ENCODE assay signal across 12 cellular contexts in the genomic region with DNA sequence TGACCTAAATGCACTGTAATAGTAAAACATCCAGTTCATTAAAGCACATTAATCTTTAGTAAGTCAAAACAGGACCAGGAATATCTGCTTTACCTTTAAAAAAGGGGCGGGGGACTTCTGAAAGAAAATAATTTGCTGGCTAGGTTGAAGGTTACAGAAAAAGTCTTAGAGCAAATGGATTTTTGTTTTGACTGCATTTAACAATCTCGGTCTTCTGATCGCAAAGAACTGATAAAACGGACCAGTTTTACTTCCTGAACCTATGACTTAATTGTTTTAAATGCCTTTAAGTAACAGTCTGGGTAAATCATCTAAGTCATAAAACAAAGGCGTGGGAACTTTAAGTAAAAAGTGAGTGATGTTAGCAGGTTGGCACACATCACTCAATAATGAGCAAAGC. TPM values are rescaled to one million over a fixed set of nuclear protein-coding genes. Genes with fewer than 3 reads are reported as not detected.
DNase-seq lines count a peak whose midpoint lies in the region; ATAC-seq and TF ChIP-seq lines count a peak whose summit lies in the region.
"Had no signal": no experiment of that assay in that cellular context is flagged by ENCODE, and none has a peak within 500 bp of the region (broad histone marks: within the 10 kb centered on the region; RNA-seq: fewer than 3 reads in every experiment).

No MANE protein-coding gene starts in this region.

- H3K4me3 ChIP-seq in SU-DHL-6 (ENCODE audit: insufficient read depth, low read length, poor library complexity, severe bottlenecking), result peak overlapping the region; percentile 93
- peak overlapping the region; percentile 79 for H3K4me3 ChIP-seq in fibroblast of the aortic adventitia (ENCODE audit: low read depth, low read length)
- peak overlapping the region in 3 of 4 donors; percentile 68 to 77 (median 72) for H3K4me3 ChIP-seq in stomach

- no peaks in the 10 kb centered on the region for H3K27me3 ChIP-seq in SU-DHL-6 (ENCODE audit: low read length)
- H3K27me3 ChIP-seq in stomach, result no peaks in the 10 kb centered on the region
- H3K27me3 ChIP-seq: vagina had no signal

- intact Hi-C loops in stomach (cut with DNase I; ENCODE audit: low total_unique reads), result no loop called here
- intact Hi-C loops in left colon (cut with DNase I, micrococcal nuclease), result no loop called here

- no peaks in the 10 kb centered on the region for H3K9me2 ChIP-seq in SU-DHL-6 (replicated peaks; ENCODE audit: insufficient read depth, low read length)

- peaks cover 6 to 45% (median 20%) of the 10 kb centered on the region in 4 donors for H3K4me1 ChIP-seq in stomach
- H3K4me1 ChIP-seq: vagina had no signal

- H3K9me3 ChIP-seq in SU-DHL-6 (ENCODE audit: insufficient read depth, low read length), result no peaks in the 10 kb centered on the region
- no peaks in the 10 kb centered on the region for H3K9me3 ChIP-seq in stomach
- H3K9me3 ChIP-seq: vagina had no signal

- H3K79me2 ChIP-seq in SU-DHL-6 (ENCODE audit: insufficient read depth, low read length), result peaks cover 46% of the 10 kb centered on the region

- no peak overlapping the region for H2AFZ ChIP-seq in SU-DHL-6 (ENCODE audit: low read depth, low read length, severe bottlenecking)

- peak overlapping the region; percentile 84 for H3K9ac ChIP-seq in SU-DHL-6 (ENCODE audit: low read length)

- peaks cover 12% of the 10 kb centered on the region for H3K27me3 Mint-ChIP-seq in activated T-cell treated with anti-CD3 and anti-CD28 coated beads, Interleukin-2, amount 50 U/mL, for 72 hours (ENCODE audit: low read depth)

- DNase-seq in activated T-cell treated with anti-CD3 and anti-CD28 coated beads, Interleukin-2, amount 50 U/mL, for 72 hours, result no peak
- DNase-seq in activated T-cell treated with anti-CD3 and anti-CD28 coated beads, Interleukin-2, amount 50 U/mL, for 1 hour, result no peak
- DNase-seq in fibroblast of the aortic adventitia (ENCODE audit: low read depth) (no peak), stomach (no peak), GM19240 (ENCODE audit: insufficient read length, low spot score) (no peak), left colon (no peak)
- DNase-seq: caudate nucleus, COR-L47, posterior cingulate gyrus had no signal

- H3K27ac Mint-ChIP-seq in activated T-cell treated with anti-CD3 and anti-CD28 coated beads, Interleukin-2, amount 50 U/mL, for 72 hours, result peak overlapping the region; percentile 98

- peak overlapping the region; percentile 89 to 99 for H3K4me3 Mint-ChIP-seq in activated T-cell treated with anti-CD3 and anti-CD28 coated beads, Interleukin-2, amount 50 U/mL, for 72 hours

- peaks cover 47% of the 10 kb centered on the region for H3K4me1 Mint-ChIP-seq in activated T-cell treated with anti-CD3 and anti-CD28 coated beads, Interleukin-2, amount 50 U/mL, for 72 hours (ENCODE audit: low read depth)

- 2 to 6% (median 3%) methylated on average over 5 of the region's 5 CpGs for WGBS in stomach, 5 donors

- peaks cover 0 to 27% of the 10 kb centered on the region in 2 donors for H3K36me3 Mint-ChIP-seq in activated T-cell treated with anti-CD3 and anti-CD28 coated beads, Interleukin-2, amount 50 U/mL, for 72 hours (ENCODE audit: insufficient read depth in 2 of 2)

- no peak for TF ChIP-seq POLR2A in stomach (IDR thresholded peaks at IDR 0.05)

- no peaks in the 10 kb centered on the region for H3K9me3 Mint-ChIP-seq in activated T-cell treated with anti-CD3 and anti-CD28 coated beads, Interleukin-2, amount 50 U/mL, for 72 hours

- H4K20me1 ChIP-seq in SU-DHL-6 (ENCODE audit: low read depth, low read length), result no peaks in the 10 kb centered on the region; the same call in 1 of the 2 replicates

- H3K27ac ChIP-seq in SU-DHL-6 (ENCODE audit: low read depth, low read length) (peak overlapping the region; percentile 68), stomach (no peak overlapping the region)

- H3F3A ChIP-seq in SU-DHL-6 (ENCODE audit: insufficient read depth), result peaks cover 10% of the 10 kb centered on the region

- peak overlapping the region; percentile 99 for H3K4me2 ChIP-seq in SU-DHL-6 (ENCODE audit: low read depth, low read length, poor library complexity, severe bottlenecking)

- ATAC-seq in activated T-cell treated with anti-CD3 and anti-CD28 coated beads, Interleukin-2, amount 50 U/mL, for 72 hours (replicated peaks in 1 of 2), result no peak
- ATAC-seq in left colon (no peak), GM19455 (IDR thresholded peaks at IDR 0.05; ENCODE audit: unreplicated experiment) (no peak)

- peaks cover 11% of the 10 kb centered on the region; the same call in 1 of the 2 replicates for H3K36me3 ChIP-seq in SU-DHL-6 (ENCODE audit: low read length)
- H3K36me3 ChIP-seq in stomach, result peaks cover 0 to 5% (median 0%) of the 10 kb centered on the region in 4 donors
- H3K36me3 ChIP-seq: vagina had no signal

- no peak for TF ChIP-seq EP300 in stomach (IDR thresholded peaks at IDR 0.05)

- TF ChIP-seq CTCF in SU-DHL-6 (IDR thresholded peaks at IDR 0.05; ENCODE audit: insufficient read depth, low read length, poor library complexity, severe bottlenecking), result no peak
- TF ChIP-seq CTCF in fibroblast of the aortic adventitia (IDR thresholded peaks at IDR 0.05; ENCODE audit: insufficient read depth, low read length), result no peak
- no peak for TF ChIP-seq CTCF in stomach (IDR thresholded peaks at IDR 0.05)

RNA-seq across cellular contexts. Expression of a gene that starts 0.8 kb away (rescaled TPM):
- total RNA-seq in activated T-cell treated with anti-CD3 and anti-CD28 coated beads, Interleukin-2, amount 50 U/mL, for 72 hours, result 10 to 100 TPM; 76.9 to 80.8 TPM
- total RNA-seq in fibroblast of the aortic adventitia (ENCODE audit: low replicate concordance) (5.9 and 35.2 TPM in 2 replicates), stomach (10 to 100 TPM in 1 of 5 donors, 1 to 10 TPM in 2, under 1 TPM in 2; 0.29 to 11.1 (median 9.0) TPM), left colon (1 to 10 TPM; 3.8 to 9.2 TPM)
- polyA plus RNA-seq in stomach, result 1 to 10 TPM in 2 of 3 donors, under 1 TPM in 1; 0.61 to 3.2 (median 1.7) TPM

RNA-seq across cellular contexts. Expression of a gene that starts 55.3 kb away (rescaled TPM):
- under 1 TPM; 0.19 to 0.44 TPM for total RNA-seq in activated T-cell treated with anti-CD3 and anti-CD28 coated beads, Interleukin-2, amount 50 U/mL, for 72 hours
- total RNA-seq in fibroblast of the aortic adventitia (ENCODE audit: low replicate concordance), result not detected in 2 replicates
- total RNA-seq in stomach, result 1 to 10 TPM in 1 of 5 donors, under 1 TPM in 2, not detected in 2; 0.45 to 1.3 (median 0.58) TPM
- under 1 TPM in 2 of 3 donors, not detected in 1; 0.10 to 0.25 TPM for polyA plus RNA-seq in stomach
- total RNA-seq in left colon, result under 1 TPM; 0.42 to 0.82 TPM
- total RNA-seq: vagina had no signal
